23 cellular contexts compared by ENCODE assay signal in the genomic region with DNA sequence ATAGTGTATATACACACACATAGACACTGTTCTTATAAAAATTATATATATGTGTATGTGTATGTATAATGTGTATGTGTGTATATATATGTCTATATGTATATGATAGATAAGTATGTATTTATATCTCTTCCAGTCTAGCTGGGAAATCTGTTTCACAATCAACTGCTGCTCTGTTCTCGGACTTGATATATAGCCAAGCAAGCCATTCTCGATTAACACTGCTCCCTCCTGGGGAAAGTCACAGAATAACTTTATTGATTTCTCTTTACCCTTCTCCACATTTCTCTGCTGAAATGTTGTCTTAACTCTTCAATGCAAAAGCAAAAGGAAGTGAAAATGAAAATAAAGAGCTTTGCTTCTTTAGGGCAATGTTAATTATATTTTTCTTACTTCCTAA. TPM values are rescaled to one million over a fixed set of nuclear protein-coding genes. Genes with fewer than 3 reads are reported as not detected.
DNase-seq lines count a peak whose midpoint lies in the region; ATAC-seq and TF ChIP-seq lines count a peak whose summit lies in the region.
"Had no signal": no experiment of that assay in that cellular context is flagged by ENCODE, and none has a peak within 500 bp of the region (broad histone marks: within the 10 kb centered on the region; RNA-seq: fewer than 3 reads in every experiment).

No MANE protein-coding gene starts in this region.

- no peak overlapping the region for H2AK5ac ChIP-seq in IMR-90 (ENCODE audit: low read depth, low read length)

- H3K9ac ChIP-seq in IMR-90 (ENCODE audit: low read depth, low read length) = no peak overlapping the region

- H4K5ac ChIP-seq in IMR-90 (ENCODE audit: low read depth, low read length) = no peak overlapping the region

- H4K8ac ChIP-seq in IMR-90 (ENCODE audit: low read depth in 2 of 2, low read length in 2 of 2) = no peak overlapping the region; a peak in 1 of 4 replicates

- H2BK20ac ChIP-seq in IMR-90 (ENCODE audit: low read depth, low read length) = no peak overlapping the region

- peaks cover 10 to 71% of the 10 kb centered on the region in 2 experiments for H3K79me1 ChIP-seq in IMR-90 (ENCODE audit: low read depth in 1 of 2, low read length in 2 of 2)

- no peak overlapping the region for H3K4ac ChIP-seq in IMR-90 (ENCODE audit: low read depth, low read length)

- ATAC-seq in IMR-90 (ENCODE audit: low read depth) (no peak), thoracic aorta (ENCODE audit: insufficient number of reproducible peaks, low FRiP score, low read depth) (no peak), HG03520 (IDR thresholded peaks at IDR 0.05; ENCODE audit: unreplicated experiment) (no peak)
- ATAC-seq: activated CD8-positive, alpha-beta T cell treated with anti-CD3 and anti-CD28 coated beads for 36 hours; right cardiac atrium; SK-N-SH treated with all-trans-retinoic acid at 6 μM for 48 hours; stimulated activated effector memory CD8-positive, alpha-beta T cell treated with anti-CD3 and anti-CD28 coated beads, Interleukin-12 subunit alpha, Interleukin-12 subunit beta, amount 100 ng/mL, for 72 hours had no signal

- no peak for TF ChIP-seq POLR2A in IMR-90 (IDR thresholded peaks at IDR 0.05; ENCODE audit: low read depth, low read length)

- peaks cover 15% of the 10 kb centered on the region for H3K4me1 ChIP-seq in IMR-90 (ENCODE audit: control insufficient read depth, insufficient read depth, low read length)
- H3K4me1 ChIP-seq in thoracic aorta (ENCODE audit: control insufficient read depth in 1 of 2, low read depth in 2 of 2) = peaks cover 16 to 53% of the 10 kb centered on the region in 2 donors

- no peak overlapping the region for H2BK120ac ChIP-seq in IMR-90 (ENCODE audit: low read depth, low read length)

- DNase-seq in IMR-90 (peak; percentile 49), medulla oblongata (ENCODE audit: extremely low spot score) (peak; percentile 55), thoracic aorta (ENCODE audit: low spot score) (no peak), T-helper 9 cell (no peak), amygdala (lab: John Stamatoyannopoulos, UW) (no peak)
- DNase-seq in stimulated activated CD4-positive, alpha-beta T cell treated with anti-CD3 and anti-CD28 coated beads, Interleukin-1b, Interleukin-23, amount 100 ng/mL, for 48 hours = no peak
- DNase-seq: activated CD4-positive, CD25-positive, alpha-beta regulatory T cell; activated CD8-positive, alpha-beta T cell treated with anti-CD3 and anti-CD28 coated beads for 36 hours; activated naive CD4-positive, alpha-beta T cell treated with anti-CD3 and anti-CD28 coated beads, Interleukin-2, amount 10 ng/mL, durations not matched to agents 7 days and 5 days; activated T-cell treated with anti-CD3 and anti-CD28 coated beads, Interleukin-2, amount 50 U/mL, for 48 hours; DMS79 treated with DMSO at 0.1 percent for 48 hours; GOT3; KG1; NCI-H2081; occipital lobe; right cardiac atrium had no signal

- peaks cover 9% of the 10 kb centered on the region for H3K9me1 ChIP-seq in IMR-90 (ENCODE audit: insufficient read depth, low read length)

- H3K36me3 ChIP-seq in IMR-90 (ENCODE audit: control insufficient read depth, insufficient read depth, low read length) = peaks cover 49% of the 10 kb centered on the region
- no peaks in the 10 kb centered on the region for H3K36me3 ChIP-seq in thoracic aorta

- POLR2A ChIA-PET in IMR-90 (lab: Charles Lee; ENCODE audit: unreplicated experiment) = no interaction called here

- WGBS in IMR-90 (ENCODE audit: extremely low coverage in 2 of 2, insufficient read length in 1 of 2), 2 experiments = no CpG with 5 or more reads among the region's 2 CpGs

- H3K4me3 ChIP-seq in IMR-90 (ENCODE audit: insufficient read depth, low read depth, low read length) (no peak overlapping the region), thoracic aorta (peak overlapping the region; percentile 12)
- H3K4me3 ChIP-seq: lung had no signal

- H3K56ac ChIP-seq in IMR-90 (ENCODE audit: extremely low read depth, insufficient read depth, low read length) = no peak overlapping the region

- H3K23ac ChIP-seq in IMR-90 (ENCODE audit: low read depth, low read length) = no peak overlapping the region

- in situ Hi-C loops in IMR-90 (cut with MboI; ENCODE audit: low sequenced_read_pairs) = loop anchor here (25.0 kb wide), 1 partner anchor 652 kb away; the partner anchor contains the start of genes SORL1 and SORL1-AS1

- no peak overlapping the region for H3K18ac ChIP-seq in IMR-90 (ENCODE audit: low read depth, low read length)

- dilution Hi-C loops in IMR-90 (cut with HindIII; ENCODE audit: low sequenced_read_pairs, unreplicated experiment) = no loop called here

- TF ChIP-seq CTCF in IMR-90 (conservative IDR thresholded peaks at IDR 0.05; ENCODE audit: low read depth, low read length) (no peak), thoracic aorta (IDR thresholded peaks at IDR 0.05) (no peak)

- no peak overlapping the region for H2AFZ ChIP-seq in IMR-90 (replicated peaks; ENCODE audit: low read length, poor library complexity)

- no peak overlapping the region for H2BK15ac ChIP-seq in IMR-90 (ENCODE audit: low read depth, low read length)

- H2BK5ac ChIP-seq in IMR-90 (ENCODE audit: low read depth, low read length, poor library complexity, severe bottlenecking) = peak overlapping the region; percentile 85

- no peaks in the 10 kb centered on the region for H3K27me3 ChIP-seq in IMR-90 (ENCODE audit: control insufficient read depth, insufficient read depth, low read length)
- no peaks in the 10 kb centered on the region for H3K27me3 ChIP-seq in thoracic aorta (replicated peaks; ENCODE audit: insufficient read depth)

- no peak overlapping the region for H3K14ac ChIP-seq in IMR-90 (replicated peaks; ENCODE audit: low read depth, low read length)

- CTCF ChIA-PET in IMR-90 (lab: Yijun Ruan, JAX) = interaction anchor here (1.2 kb wide), 1 partner anchor 25 kb away, joined by 5 read pairs; no protein-coding TSS in a partner anchor

- peak overlapping the region; percentile 19; the same call in 1 of the 2 replicates for H3K4me2 ChIP-seq in IMR-90 (ENCODE audit: low read depth, low read length)

- peaks cover 56% of the 10 kb centered on the region for H4K20me1 ChIP-seq in IMR-90 (ENCODE audit: insufficient read depth, low read length)

- H3K9me3 ChIP-seq in IMR-90 (ENCODE audit: control insufficient read depth, insufficient read depth, low read length) (no peaks in the 10 kb centered on the region), thoracic aorta (no peaks in the 10 kb centered on the region)

- intact Hi-C loops in IMR-90 (cut with micrococcal nuclease) = no loop called here

- TF ChIP-seq RAD21 in IMR-90 (IDR thresholded peaks at IDR 0.05; ENCODE audit: low read length) = no peak

- no TSS peak for BruUV-seq in IMR-90 (replicated peaks; lab: Mats Ljungman, UMichigan)

- H3K27ac ChIP-seq in IMR-90 (ENCODE audit: insufficient read depth, low read length) = no peak overlapping the region; the same call in 1 of the 2 replicates
- H3K27ac ChIP-seq in cingulate gyrus (ENCODE audit: low read depth, low read length) = peak overlapping the region; percentile 54
- H3K27ac ChIP-seq in thoracic aorta = peak overlapping the region in 1 of 2 donors; percentile 47
- H3K27ac ChIP-seq: RWPE1 had no signal

- H2AK9ac ChIP-seq in IMR-90 (replicated peaks; ENCODE audit: low read depth, low read length, poor library complexity) = no peak overlapping the region

- no peak overlapping the region for H4K91ac ChIP-seq in IMR-90 (ENCODE audit: insufficient read depth, low read depth, low read length)

TF ChIP-seq in IMR-90, 13 proteins besides CTCF, POLR2A, EP300 and RAD21:
- TF ChIP-seq CHD1 (IDR thresholded peaks at IDR 0.05; ENCODE audit: low read depth, low read length) = no peak
- peak; percentile 56 for TF ChIP-seq CEBPB (IDR thresholded peaks at IDR 0.05; ENCODE audit: low read depth, low read length)
TF ChIP-seq in IMR-90: peak in this region for 1.

RNA-seq across cellular contexts. Expression of gene BLID, which starts 2.2 kb away (rescaled TPM):
- 25.8 and 30.8 TPM in 2 replicates for total RNA-seq in IMR-90 (2012; rRNA removed)
- polyA plus RNA-seq in IMR-90 (2012; rRNA removed) = 0.13 and 0.24 TPM in 2 replicates
- polyA plus RNA-seq in IMR-90 (2012; cell fraction: cytosol; rRNA removed) = not detected in 2 replicates
- 0.24 and 2.9 TPM in 2 replicates for polyA plus RNA-seq in IMR-90 (2012; cell fraction: nucleus; rRNA removed; ENCODE audit: low replicate concordance)
- total RNA-seq in thoracic aorta = 10 to 100 TPM; 24.6 to 53.4 TPM
- total RNA-seq: activated CD8-positive, alpha-beta T cell treated with anti-CD3 and anti-CD28 coated beads for 36 hours; NCI-H460 had no signal
- polyA plus RNA-seq: lung had no signal

Comparison
In these comparisons a context has a peak if more than half of its experiments do, and no peak if none do; other contexts are left out.
1. DNase-seq: peak in IMR-90 (single experiment) and medulla oblongata (single experiment); none in thoracic aorta (single experiment), stimulated activated CD4-positive, alpha-beta T cell treated with anti-CD3 and anti-CD28 coated beads, Interleukin-1b, Interleukin-23, amount 100 ng/mL, for 48 hours (single experiment), T-helper 9 cell (single experiment) and amygdala (0 of 56).